4 cellular contexts compared by ENCODE assay signal in the genomic region with DNA sequence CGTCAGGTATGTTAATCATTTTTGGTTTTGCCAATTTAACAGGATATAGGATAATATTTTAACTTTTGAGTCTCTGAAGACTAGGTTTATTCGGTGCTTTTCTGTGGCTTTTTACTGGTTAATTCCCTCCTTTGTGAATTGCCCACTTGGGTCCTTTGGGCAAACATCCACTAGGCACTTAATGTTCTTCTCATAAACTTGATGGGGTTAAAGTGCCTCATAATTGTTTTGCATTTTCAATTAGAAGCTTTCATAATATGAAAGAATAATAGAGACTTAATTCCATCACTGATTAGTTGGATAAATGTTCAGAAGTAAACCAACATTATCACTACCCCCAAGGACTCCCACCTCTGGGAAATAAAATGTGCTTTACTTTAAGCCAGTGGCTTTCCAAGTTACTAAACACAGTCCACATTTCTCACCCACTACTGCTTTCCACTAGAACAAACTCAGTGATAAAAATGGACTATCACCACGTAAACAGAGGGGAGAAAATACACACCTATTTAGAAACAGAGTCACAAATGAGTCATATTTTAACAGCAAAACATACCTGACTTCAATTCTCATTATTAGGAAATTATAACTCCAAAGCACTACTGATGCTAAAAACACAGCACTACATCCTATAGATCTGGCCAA.
TF ChIP-seq lines count a peak whose summit lies in the region.

No MANE protein-coding gene starts in this region.

TF ChIP-seq in HEK293, 187 proteins besides CTCF, POLR2A, EP300 and RAD21:
- TF ChIP-seq, protein P1, sequence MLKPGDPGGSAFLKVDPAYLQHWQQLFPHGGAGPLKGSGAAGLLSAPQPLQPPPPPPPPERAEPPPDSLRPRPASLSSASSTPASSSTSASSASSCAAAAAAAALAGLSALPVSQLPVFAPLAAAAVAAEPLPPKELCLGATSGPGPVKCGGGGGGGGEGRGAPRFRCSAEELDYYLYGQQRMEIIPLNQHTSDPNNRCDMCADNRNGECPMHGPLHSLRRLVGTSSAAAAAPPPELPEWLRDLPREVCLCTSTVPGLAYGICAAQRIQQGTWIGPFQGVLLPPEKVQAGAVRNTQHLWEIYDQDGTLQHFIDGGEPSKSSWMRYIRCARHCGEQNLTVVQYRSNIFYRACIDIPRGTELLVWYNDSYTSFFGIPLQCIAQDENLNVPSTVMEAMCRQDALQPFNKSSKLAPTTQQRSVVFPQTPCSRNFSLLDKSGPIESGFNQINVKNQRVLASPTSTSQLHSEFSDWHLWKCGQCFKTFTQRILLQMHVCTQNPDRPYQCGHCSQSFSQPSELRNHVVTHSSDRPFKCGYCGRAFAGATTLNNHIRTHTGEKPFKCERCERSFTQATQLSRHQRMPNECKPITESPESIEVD (tag by site-specific recombination; IDR thresholded peaks at IDR 0.05), result peak; percentile 77
- TF ChIP-seq ZSCAN16 (tag by site-specific recombination; IDR thresholded peaks at IDR 0.05) (no peak), OSR2 (tag by site-specific recombination; IDR thresholded peaks at IDR 0.05) (peak; percentile 85), IKZF3 (tag by site-specific recombination; IDR thresholded peaks at IDR 0.05) (peak; percentile 7; the same call in 1 of the 2 replicates), GLI2 (tag by site-specific recombination; IDR thresholded peaks at IDR 0.05; ENCODE audit: borderline replicate concordance, low read depth) (peak; percentile 47; the same call in 1 of the 2 replicates), ZNF830 (tag by site-specific recombination; IDR thresholded peaks at IDR 0.05; ENCODE audit: low read depth) (no peak), ZNF521 (tag by site-specific recombination; IDR thresholded peaks at IDR 0.05) (no peak), ZNF596 (tag by site-specific recombination; IDR thresholded peaks at IDR 0.05) (no peak), FEZF1 (tag by site-specific recombination; IDR thresholded peaks at IDR 0.05) (peak; percentile 60; the same call in 1 of the 2 replicates)

TF ChIP-seq in GM12878, 131 proteins besides CTCF, POLR2A, EP300 and RAD21:
- TF ChIP-seq MXI1 (IDR thresholded peaks at IDR 0.05; ENCODE audit: low read depth, low read length), result no peak
- TF ChIP-seq MTA2 (IDR thresholded peaks at IDR 0.05; ENCODE audit: low read depth), result peak; percentile 55; the same call in 1 of the 2 replicates
- 0 out of 2 replicates have a peak, but pooled peaks have one; percentile 46 for TF ChIP-seq IKZF1 (conservative IDR thresholded peaks at IDR 0.05)
- TF ChIP-seq IKZF2 (IDR thresholded peaks at IDR 0.05), result peak; percentile 47 to 53; a peak in 2 of 4 replicates
- TF ChIP-seq BHLHE40 (IDR thresholded peaks at IDR 0.05; ENCODE audit: borderline replicate concordance in 1 of 2, low read depth in 2 of 2, low read length in 1 of 2), result no peak
- TF ChIP-seq, protein P2, sequence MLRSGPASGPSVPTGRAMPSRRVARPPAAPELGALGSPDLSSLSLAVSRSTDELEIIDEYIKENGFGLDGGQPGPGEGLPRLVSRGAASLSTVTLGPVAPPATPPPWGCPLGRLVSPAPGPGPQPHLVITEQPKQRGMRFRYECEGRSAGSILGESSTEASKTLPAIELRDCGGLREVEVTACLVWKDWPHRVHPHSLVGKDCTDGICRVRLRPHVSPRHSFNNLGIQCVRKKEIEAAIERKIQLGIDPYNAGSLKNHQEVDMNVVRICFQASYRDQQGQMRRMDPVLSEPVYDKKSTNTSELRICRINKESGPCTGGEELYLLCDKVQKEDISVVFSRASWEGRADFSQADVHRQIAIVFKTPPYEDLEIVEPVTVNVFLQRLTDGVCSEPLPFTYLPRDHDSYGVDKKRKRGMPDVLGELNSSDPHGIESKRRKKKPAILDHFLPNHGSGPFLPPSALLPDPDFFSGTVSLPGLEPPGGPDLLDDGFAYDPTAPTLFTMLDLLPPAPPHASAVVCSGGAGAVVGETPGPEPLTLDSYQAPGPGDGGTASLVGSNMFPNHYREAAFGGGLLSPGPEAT (IDR thresholded peaks at IDR 0.05; ENCODE audit: low read depth), result peak; percentile 38; the same call in 1 of the 2 replicates
- TF ChIP-seq DPF2 (IDR thresholded peaks at IDR 0.05), result 0 out of 2 replicates have a peak, but pooled peaks have one; percentile 30
- 0 out of 2 replicates have a peak, but pooled peaks have one; percentile 28 for TF ChIP-seq ZNF24 (IDR thresholded peaks at IDR 0.05)
- TF ChIP-seq, protein P3, sequence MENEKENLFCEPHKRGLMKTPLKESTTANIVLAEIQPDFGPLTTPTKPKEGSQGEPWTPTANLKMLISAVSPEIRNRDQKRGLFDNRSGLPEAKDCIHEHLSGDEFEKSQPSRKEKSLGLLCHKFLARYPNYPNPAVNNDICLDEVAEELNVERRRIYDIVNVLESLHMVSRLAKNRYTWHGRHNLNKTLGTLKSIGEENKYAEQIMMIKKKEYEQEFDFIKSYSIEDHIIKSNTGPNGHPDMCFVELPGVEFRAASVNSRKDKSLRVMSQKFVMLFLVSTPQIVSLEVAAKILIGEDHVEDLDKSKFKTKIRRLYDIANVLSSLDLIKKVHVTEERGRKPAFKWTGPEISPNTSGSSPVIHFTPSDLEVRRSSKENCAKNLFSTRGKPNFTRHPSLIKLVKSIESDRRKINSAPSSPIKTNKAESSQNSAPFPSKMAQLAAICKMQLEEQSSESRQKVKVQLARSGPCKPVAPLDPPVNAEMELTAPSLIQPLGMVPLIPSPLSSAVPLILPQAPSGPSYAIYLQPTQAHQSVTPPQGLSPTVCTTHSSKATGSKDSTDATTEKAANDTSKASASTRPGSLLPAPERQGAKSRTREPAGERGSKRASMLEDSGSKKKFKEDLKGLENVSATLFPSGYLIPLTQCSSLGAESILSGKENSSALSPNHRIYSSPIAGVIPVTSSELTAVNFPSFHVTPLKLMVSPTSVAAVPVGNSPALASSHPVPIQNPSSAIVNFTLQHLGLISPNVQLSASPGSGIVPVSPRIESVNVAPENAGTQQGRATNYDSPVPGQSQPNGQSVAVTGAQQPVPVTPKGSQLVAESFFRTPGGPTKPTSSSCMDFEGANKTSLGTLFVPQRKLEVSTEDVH (IDR thresholded peaks at IDR 0.05; ENCODE audit: low read depth, partially characterized antibody), result no peak

TF ChIP-seq in HepG2, 621 proteins besides CTCF, POLR2A, EP300 and RAD21:
- no peak for TF ChIP-seq ZNF335 (CRISPR knock-in tag; IDR thresholded peaks at IDR 0.05)
- no peak for TF ChIP-seq NFE2L2 (IDR thresholded peaks at IDR 0.05; ENCODE audit: low read length)
- no peak for TF ChIP-seq POLR2AphosphoS2 (IDR thresholded peaks at IDR 0.05; ENCODE audit: low read depth, low read length)
- TF ChIP-seq, protein P4, sequence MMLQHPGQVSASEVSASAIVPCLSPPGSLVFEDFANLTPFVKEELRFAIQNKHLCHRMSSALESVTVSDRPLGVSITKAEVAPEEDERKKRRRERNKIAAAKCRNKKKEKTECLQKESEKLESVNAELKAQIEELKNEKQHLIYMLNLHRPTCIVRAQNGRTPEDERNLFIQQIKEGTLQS (CRISPR knock-in tag; IDR thresholded peaks at IDR 0.05), result no peak
- TF ChIP-seq ZSCAN29 (CRISPR knock-in tag; conservative IDR thresholded peaks at IDR 0.05), result no peak
- TF ChIP-seq, protein P5, sequence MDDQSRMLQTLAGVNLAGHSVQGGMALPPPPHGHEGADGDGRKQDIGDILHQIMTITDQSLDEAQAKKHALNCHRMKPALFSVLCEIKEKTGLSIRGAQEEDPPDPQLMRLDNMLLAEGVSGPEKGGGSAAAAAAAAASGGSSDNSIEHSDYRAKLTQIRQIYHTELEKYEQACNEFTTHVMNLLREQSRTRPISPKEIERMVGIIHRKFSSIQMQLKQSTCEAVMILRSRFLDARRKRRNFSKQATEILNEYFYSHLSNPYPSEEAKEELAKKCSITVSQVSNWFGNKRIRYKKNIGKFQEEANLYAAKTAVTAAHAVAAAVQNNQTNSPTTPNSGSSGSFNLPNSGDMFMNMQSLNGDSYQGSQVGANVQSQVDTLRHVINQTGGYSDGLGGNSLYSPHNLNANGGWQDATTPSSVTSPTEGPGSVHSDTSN (CRISPR knock-in tag; IDR thresholded peaks at IDR 0.05; ENCODE audit: borderline replicate concordance), result no peak
- TF ChIP-seq, protein P6, sequence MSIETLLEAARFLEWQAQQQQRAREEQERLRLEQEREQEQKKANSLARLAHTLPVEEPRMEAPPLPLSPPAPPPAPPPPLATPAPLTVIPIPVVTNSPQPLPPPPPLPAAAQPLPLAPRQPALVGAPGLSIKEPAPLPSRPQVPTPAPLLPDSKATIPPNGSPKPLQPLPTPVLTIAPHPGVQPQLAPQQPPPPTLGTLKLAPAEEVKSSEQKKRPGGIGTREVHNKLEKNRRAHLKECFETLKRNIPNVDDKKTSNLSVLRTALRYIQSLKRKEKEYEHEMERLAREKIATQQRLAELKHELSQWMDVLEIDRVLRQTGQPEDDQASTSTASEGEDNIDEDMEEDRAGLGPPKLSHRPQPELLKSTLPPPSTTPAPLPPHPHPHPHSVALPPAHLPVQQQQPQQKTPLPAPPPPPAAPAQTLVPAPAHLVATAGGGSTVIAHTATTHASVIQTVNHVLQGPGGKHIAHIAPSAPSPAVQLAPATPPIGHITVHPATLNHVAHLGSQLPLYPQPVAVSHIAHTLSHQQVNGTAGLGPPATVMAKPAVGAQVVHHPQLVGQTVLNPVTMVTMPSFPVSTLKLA (IDR thresholded peaks at IDR 0.05), result no peak
- TF ChIP-seq FLYWCH1 (CRISPR knock-in tag; IDR thresholded peaks at IDR 0.05), result no peak
- no peak for TF ChIP-seq MTF2 (CRISPR knock-in tag; IDR thresholded peaks at IDR 0.05; ENCODE audit: borderline replicate concordance)
- no peak for TF ChIP-seq NRL (CRISPR knock-in tag; IDR thresholded peaks at IDR 0.05; ENCODE audit: borderline replicate concordance)
- no peak for TF ChIP-seq THAP11 (CRISPR knock-in tag; IDR thresholded peaks at IDR 0.05)
- no peak for TF ChIP-seq RXRB (CRISPR knock-in tag; IDR thresholded peaks at IDR 0.05; ENCODE audit: borderline replicate concordance)
- TF ChIP-seq, protein P7, sequence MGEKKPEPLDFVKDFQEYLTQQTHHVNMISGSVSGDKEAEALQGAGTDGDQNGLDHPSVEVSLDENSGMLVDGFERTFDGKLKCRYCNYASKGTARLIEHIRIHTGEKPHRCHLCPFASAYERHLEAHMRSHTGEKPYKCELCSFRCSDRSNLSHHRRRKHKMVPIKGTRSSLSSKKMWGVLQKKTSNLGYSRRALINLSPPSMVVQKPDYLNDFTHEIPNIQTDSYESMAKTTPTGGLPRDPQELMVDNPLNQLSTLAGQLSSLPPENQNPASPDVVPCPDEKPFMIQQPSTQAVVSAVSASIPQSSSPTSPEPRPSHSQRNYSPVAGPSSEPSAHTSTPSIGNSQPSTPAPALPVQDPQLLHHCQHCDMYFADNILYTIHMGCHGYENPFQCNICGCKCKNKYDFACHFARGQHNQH (CRISPR knock-in tag; IDR thresholded peaks at IDR 0.05), result no peak
- TF ChIP-seq NCOA1 (CRISPR knock-in tag; IDR thresholded peaks at IDR 0.05), result no peak
- no peak for TF ChIP-seq RFX5 (IDR thresholded peaks at IDR 0.05; ENCODE audit: low read depth, low read length)
- no peak for TF ChIP-seq SPEN (CRISPR knock-in tag; IDR thresholded peaks at IDR 0.05; ENCODE audit: low read depth)
- TF ChIP-seq MATR3 (CRISPR knock-in tag; IDR thresholded peaks at IDR 0.05), result no peak
- TF ChIP-seq SNAI1 (CRISPR knock-in tag; IDR thresholded peaks at IDR 0.05; ENCODE audit: borderline replicate concordance), result no peak
- no peak for TF ChIP-seq SP140L (CRISPR knock-in tag; IDR thresholded peaks at IDR 0.05; ENCODE audit: borderline replicate concordance)

TF ChIP-seq in SK-N-SH treated with all-trans-retinoic acid at 6 μM for 48 hours, 23 proteins besides CTCF, POLR2A, EP300 and RAD21:
- no peak for TF ChIP-seq ZFP3 (CRISPR knock-in tag; IDR thresholded peaks at IDR 0.05)
- TF ChIP-seq ZFP30 (CRISPR knock-in tag; IDR thresholded peaks at IDR 0.05), result no peak
- no peak for TF ChIP-seq ZC3H10 (CRISPR knock-in tag; IDR thresholded peaks at IDR 0.05)
- TF ChIP-seq ZNF8 (CRISPR knock-in tag; IDR thresholded peaks at IDR 0.05), result no peak
- TF ChIP-seq RARB (CRISPR knock-in tag; IDR thresholded peaks at IDR 0.05), result no peak
- TF ChIP-seq, protein P8, sequence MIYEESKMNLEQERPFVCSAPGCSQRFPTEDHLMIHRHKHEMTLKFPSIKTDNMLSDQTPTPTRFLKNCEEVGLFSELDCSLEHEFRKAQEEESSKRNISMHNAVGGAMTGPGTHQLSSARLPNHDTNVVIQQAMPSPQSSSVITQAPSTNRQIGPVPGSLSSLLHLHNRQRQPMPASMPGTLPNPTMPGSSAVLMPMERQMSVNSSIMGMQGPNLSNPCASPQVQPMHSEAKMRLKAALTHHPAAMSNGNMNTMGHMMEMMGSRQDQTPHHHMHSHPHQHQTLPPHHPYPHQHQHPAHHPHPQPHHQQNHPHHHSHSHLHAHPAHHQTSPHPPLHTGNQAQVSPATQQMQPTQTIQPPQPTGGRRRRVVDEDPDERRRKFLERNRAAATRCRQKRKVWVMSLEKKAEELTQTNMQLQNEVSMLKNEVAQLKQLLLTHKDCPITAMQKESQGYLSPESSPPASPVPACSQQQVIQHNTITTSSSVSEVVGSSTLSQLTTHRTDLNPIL (CRISPR knock-in tag; IDR thresholded peaks at IDR 0.05; ENCODE audit: low read depth), result no peak
- TF ChIP-seq, protein P9, sequence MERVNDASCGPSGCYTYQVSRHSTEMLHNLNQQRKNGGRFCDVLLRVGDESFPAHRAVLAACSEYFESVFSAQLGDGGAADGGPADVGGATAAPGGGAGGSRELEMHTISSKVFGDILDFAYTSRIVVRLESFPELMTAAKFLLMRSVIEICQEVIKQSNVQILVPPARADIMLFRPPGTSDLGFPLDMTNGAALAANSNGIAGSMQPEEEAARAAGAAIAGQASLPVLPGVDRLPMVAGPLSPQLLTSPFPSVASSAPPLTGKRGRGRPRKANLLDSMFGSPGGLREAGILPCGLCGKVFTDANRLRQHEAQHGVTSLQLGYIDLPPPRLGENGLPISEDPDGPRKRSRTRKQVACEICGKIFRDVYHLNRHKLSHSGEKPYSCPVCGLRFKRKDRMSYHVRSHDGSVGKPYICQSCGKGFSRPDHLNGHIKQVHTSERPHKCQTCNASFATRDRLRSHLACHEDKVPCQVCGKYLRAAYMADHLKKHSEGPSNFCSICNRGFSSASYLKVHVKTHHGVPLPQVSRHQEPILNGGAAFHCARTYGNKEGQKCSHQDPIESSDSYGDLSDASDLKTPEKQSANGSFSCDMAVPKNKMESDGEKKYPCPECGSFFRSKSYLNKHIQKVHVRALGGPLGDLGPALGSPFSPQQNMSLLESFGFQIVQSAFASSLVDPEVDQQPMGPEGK (CRISPR knock-in tag; IDR thresholded peaks at IDR 0.05; ENCODE audit: borderline replicate concordance), result no peak
